1 cellular context compared by ENCODE assay signal in the genomic region with DNA sequence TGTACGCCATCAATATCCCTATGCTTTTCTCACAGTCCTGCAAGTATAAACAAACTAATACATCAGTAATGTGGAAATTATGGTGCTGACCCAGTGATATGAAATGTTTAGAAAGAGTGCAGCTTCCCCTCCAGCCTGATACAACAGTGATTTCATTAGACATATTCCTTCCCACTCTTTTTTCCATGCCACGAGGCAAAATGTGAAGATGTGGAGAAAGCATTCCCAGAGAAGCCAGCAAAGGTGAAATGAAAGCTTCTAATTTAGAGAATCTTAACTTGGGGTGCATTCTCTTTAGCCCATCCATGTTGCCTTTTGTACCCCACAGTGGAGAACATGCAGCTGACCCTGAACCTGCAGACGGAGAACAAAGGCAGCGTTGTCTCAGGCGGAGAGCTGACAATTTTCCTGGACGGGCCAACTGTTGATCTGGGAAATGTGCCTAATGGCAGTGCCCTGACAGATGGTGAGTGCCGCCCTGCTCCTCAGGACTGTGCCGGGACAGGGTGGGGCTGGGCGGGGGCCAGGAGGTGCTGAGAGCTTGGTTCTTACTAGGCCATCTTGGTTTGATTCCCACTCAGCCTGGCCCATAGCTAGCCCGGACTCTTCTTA.
TF ChIP-seq lines count a peak whose summit lies in the region.

No MANE protein-coding gene starts in this region.

TF ChIP-seq in HepG2, 621 proteins besides CTCF, POLR2A, EP300 and RAD21 (continued from another document):
- TF ChIP-seq TFAP4 (IDR thresholded peaks at IDR 0.05; ENCODE audit: borderline replicate concordance, low read depth), result peak; percentile 72; the same call in 1 of the 2 replicates
- TF ChIP-seq ZNF383 (CRISPR knock-in tag; IDR thresholded peaks at IDR 0.05; ENCODE audit: borderline replicate concordance), result no peak
- peak; percentile 84; the same call in 1 of the 2 replicates for TF ChIP-seq CHD4 (IDR thresholded peaks at IDR 0.05; ENCODE audit: borderline replicate concordance, low read length)
- TF ChIP-seq ELF3 (CRISPR knock-in tag; IDR thresholded peaks at IDR 0.05), result peak; percentile 54
- no peak for TF ChIP-seq ZNF224 (CRISPR knock-in tag; IDR thresholded peaks at IDR 0.05)
- TF ChIP-seq, protein P1, sequence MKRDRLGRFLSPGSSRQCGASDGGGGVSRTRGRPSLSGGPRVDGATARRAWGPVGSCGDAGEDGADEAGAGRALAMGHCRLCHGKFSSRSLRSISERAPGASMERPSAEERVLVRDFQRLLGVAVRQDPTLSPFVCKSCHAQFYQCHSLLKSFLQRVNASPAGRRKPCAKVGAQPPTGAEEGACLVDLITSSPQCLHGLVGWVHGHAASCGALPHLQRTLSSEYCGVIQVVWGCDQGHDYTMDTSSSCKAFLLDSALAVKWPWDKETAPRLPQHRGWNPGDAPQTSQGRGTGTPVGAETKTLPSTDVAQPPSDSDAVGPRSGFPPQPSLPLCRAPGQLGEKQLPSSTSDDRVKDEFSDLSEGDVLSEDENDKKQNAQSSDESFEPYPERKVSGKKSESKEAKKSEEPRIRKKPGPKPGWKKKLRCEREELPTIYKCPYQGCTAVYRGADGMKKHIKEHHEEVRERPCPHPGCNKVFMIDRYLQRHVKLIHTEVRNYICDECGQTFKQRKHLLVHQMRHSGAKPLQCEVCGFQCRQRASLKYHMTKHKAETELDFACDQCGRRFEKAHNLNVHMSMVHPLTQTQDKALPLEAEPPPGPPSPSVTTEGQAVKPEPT (CRISPR knock-in tag; IDR thresholded peaks at IDR 0.05; ENCODE audit: low read depth), result no peak
- TF ChIP-seq PPARG (CRISPR knock-in tag; conservative IDR thresholded peaks at IDR 0.05), result no peak
- TF ChIP-seq HDAC1 (CRISPR knock-in tag; IDR thresholded peaks at IDR 0.05), result peak; percentile 71
- TF ChIP-seq ZFP37 (CRISPR knock-in tag; IDR thresholded peaks at IDR 0.05; ENCODE audit: borderline replicate concordance), result no peak
- peak; percentile 86; the same call in 1 of the 2 replicates for TF ChIP-seq SP140L (CRISPR knock-in tag; IDR thresholded peaks at IDR 0.05; ENCODE audit: borderline replicate concordance)
- peak; percentile 50; the same call in 1 of the 2 replicates for TF ChIP-seq TARDBP (CRISPR knock-in tag; IDR thresholded peaks at IDR 0.05)
- no peak for TF ChIP-seq U2AF1 (optimal IDR thresholded peaks at IDR 0.05; ENCODE audit: low read depth, low read length)
- 0 out of 4 replicates have a peak, but pooled peaks of 1 of the 2 experiments have one; percentile 26 for TF ChIP-seq NR2F1 (CRISPR knock-in tag; IDR thresholded peaks at IDR 0.05)
- 0 out of 2 replicates have a peak, but pooled peaks have one; percentile 25 for TF ChIP-seq ZFP91 (CRISPR knock-in tag; IDR thresholded peaks at IDR 0.05; ENCODE audit: borderline replicate concordance)
- TF ChIP-seq ZNF33A (CRISPR knock-in tag; IDR thresholded peaks at IDR 0.05; ENCODE audit: borderline replicate concordance), result no peak
- TF ChIP-seq PRMT3 (CRISPR knock-in tag; IDR thresholded peaks at IDR 0.05; ENCODE audit: borderline replicate concordance, low read depth), result no peak
- no peak for TF ChIP-seq TSC22D2 (CRISPR knock-in tag; IDR thresholded peaks at IDR 0.05; ENCODE audit: borderline replicate concordance)
- TF ChIP-seq GTF3A (CRISPR knock-in tag; conservative IDR thresholded peaks at IDR 0.05), result 0 out of 2 replicates have a peak, but pooled peaks have one; percentile 20
- TF ChIP-seq SALL1 (CRISPR knock-in tag; IDR thresholded peaks at IDR 0.05), result peak; percentile 85
- TF ChIP-seq NAIF1 (CRISPR knock-in tag; IDR thresholded peaks at IDR 0.05; ENCODE audit: borderline replicate concordance), result no peak
- TF ChIP-seq AKNA (CRISPR knock-in tag; IDR thresholded peaks at IDR 0.05; ENCODE audit: borderline replicate concordance), result no peak
- no peak for TF ChIP-seq ZNF879 (CRISPR knock-in tag; IDR thresholded peaks at IDR 0.05)
- 0 out of 2 replicates have a peak, but pooled peaks have one; percentile 40 for TF ChIP-seq HMG20B (CRISPR knock-in tag; conservative IDR thresholded peaks at IDR 0.05)
- peak; percentile 71; the same call in 1 of the 2 replicates for TF ChIP-seq ZNF792 (CRISPR knock-in tag; IDR thresholded peaks at IDR 0.05)
- TF ChIP-seq HNF4A (CRISPR knock-in tag; IDR thresholded peaks at IDR 0.05), result peak; percentile 64
- no peak for TF ChIP-seq PTBP1 (IDR thresholded peaks at IDR 0.05; ENCODE audit: low read depth, low read length, poor library complexity, severe bottlenecking)
- TF ChIP-seq, protein P2, sequence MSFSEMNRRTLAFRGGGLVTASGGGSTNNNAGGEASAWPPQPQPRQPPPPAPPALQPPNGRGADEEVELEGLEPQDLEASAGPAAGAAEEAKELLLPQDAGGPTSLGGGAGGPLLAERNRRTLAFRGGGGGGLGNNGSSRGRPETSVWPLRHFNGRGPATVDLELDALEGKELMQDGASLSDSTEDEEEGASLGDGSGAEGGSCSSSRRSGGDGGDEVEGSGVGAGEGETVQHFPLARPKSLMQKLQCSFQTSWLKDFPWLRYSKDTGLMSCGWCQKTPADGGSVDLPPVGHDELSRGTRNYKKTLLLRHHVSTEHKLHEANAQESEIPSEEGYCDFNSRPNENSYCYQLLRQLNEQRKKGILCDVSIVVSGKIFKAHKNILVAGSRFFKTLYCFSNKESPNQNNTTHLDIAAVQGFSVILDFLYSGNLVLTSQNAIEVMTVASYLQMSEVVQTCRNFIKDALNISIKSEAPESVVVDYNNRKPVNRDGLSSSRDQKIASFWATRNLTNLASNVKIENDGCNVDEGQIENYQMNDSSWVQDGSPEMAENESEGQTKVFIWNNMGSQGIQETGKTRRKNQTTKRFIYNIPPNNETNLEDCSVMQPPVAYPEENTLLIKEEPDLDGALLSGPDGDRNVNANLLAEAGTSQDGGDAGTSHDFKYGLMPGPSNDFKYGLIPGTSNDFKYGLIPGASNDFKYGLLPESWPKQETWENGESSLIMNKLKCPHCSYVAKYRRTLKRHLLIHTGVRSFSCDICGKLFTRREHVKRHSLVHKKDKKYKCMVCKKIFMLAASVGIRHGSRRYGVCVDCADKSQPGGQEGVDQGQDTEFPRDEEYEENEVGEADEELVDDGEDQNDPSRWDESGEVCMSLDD (CRISPR knock-in tag; IDR thresholded peaks at IDR 0.05; ENCODE audit: borderline replicate concordance), result peak; percentile 99
- peak; percentile 54; the same call in 1 of the 2 replicates for TF ChIP-seq ZMYM3 (CRISPR knock-in tag; IDR thresholded peaks at IDR 0.05)
- TF ChIP-seq AFF4 (CRISPR knock-in tag; IDR thresholded peaks at IDR 0.05), result 0 out of 2 replicates have a peak, but pooled peaks have one; percentile 29
- peak; percentile 53 for TF ChIP-seq POGZ (CRISPR knock-in tag; IDR thresholded peaks at IDR 0.05)
- no peak for TF ChIP-seq ZNF660 (CRISPR knock-in tag; IDR thresholded peaks at IDR 0.05; ENCODE audit: borderline replicate concordance, low read depth)
- TF ChIP-seq ZBTB7A (CRISPR knock-in tag; IDR thresholded peaks at IDR 0.05), result no peak
- no peak for TF ChIP-seq ZNF432 (CRISPR knock-in tag; IDR thresholded peaks at IDR 0.05; ENCODE audit: borderline replicate concordance)
- peak; percentile 39; the same call in 1 of the 2 replicates for TF ChIP-seq UBTF (CRISPR knock-in tag; IDR thresholded peaks at IDR 0.05)
- peak; percentile 62; the same call in 1 of the 2 replicates for TF ChIP-seq NCOA2 (CRISPR knock-in tag; IDR thresholded peaks at IDR 0.05)
- TF ChIP-seq RARA (CRISPR knock-in tag; IDR thresholded peaks at IDR 0.05), result peak; percentile 77
- peak; percentile 0; the same call in 1 of the 2 replicates for TF ChIP-seq ISL2 (CRISPR knock-in tag; IDR thresholded peaks at IDR 0.05)
- TF ChIP-seq GATAD1 (CRISPR knock-in tag; IDR thresholded peaks at IDR 0.05), result peak; percentile 30; the same call in 1 of the 2 replicates
- TF ChIP-seq ZNF33B (CRISPR knock-in tag; IDR thresholded peaks at IDR 0.05), result 0 out of 2 replicates have a peak, but pooled peaks have one; percentile 28
